In genomic region chr2:9690252-9690651, GRCh38 we compare ENCODE assay signal across 14 cellular contexts. TPM values are rescaled to one million over a fixed set of nuclear protein-coding genes. Genes with fewer than 3 reads are reported as not detected.
A peak's percentile ranks its signal among the peaks of the same experiment; 100 is the strongest.
DNase-seq lines count a peak whose midpoint lies in the region; ATAC-seq and TF ChIP-seq lines count a peak whose summit lies in the region.
"Had no signal": no experiment of that assay in that cellular context is flagged by ENCODE, and none has a peak within 500 bp of the region (broad histone marks: within the 10 kb centered on the region; RNA-seq: fewer than 3 reads in every experiment).

No MANE protein-coding gene starts in this region.

- TF ChIP-seq CTCF in thyroid gland (IDR thresholded peaks at IDR 0.05) = no peak

- H3K4me3 ChIP-seq in thyroid gland (replicated peaks in 1 of 3) = no peak overlapping the region
- H3K4me3 ChIP-seq: suprapubic skin had no signal

- no peak for TF ChIP-seq POLR2A in thyroid gland (IDR thresholded peaks at IDR 0.05)

- no peaks in the 10 kb centered on the region for H3K4me1 ChIP-seq in thyroid gland

- no peaks in the 10 kb centered on the region for H3K27me3 ChIP-seq in thyroid gland
- H3K27me3 ChIP-seq: suprapubic skin had no signal

- CTCF ChIA-PET in activated CD4-positive, alpha-beta memory T cell treated with anti-CD3 and anti-CD28 coated beads, Interleukin-2, amount 10 ng/mL, durations not matched to agents 7 days and 5 days (lab: Charles Lee) = interaction anchor here (1.5 kb wide), 1 partner anchor 9 kb away, joined by 4 read pairs; no protein-coding TSS in a partner anchor
- CTCF ChIA-PET in activated CD4-positive, alpha-beta memory T cell treated with anti-CD3 and anti-CD28 coated beads for 36 hours (lab: Charles Lee) = interaction anchor here (0.6 kb wide), 1 partner anchor 178 kb away, joined by 3 read pairs; no protein-coding TSS in a partner anchor

- peaks cover 3% of the 10 kb centered on the region for H3K27me3 Mint-ChIP-seq in activated CD4-positive, alpha-beta memory T cell treated with anti-CD3 and anti-CD28 coated beads, Interleukin-2, amount 10 ng/mL, durations not matched to agents 7 days and 5 days
- no peaks in the 10 kb centered on the region for H3K27me3 Mint-ChIP-seq in activated CD4-positive, alpha-beta memory T cell treated with anti-CD3 and anti-CD28 coated beads for 36 hours
- H3K27me3 Mint-ChIP-seq: activated naive CD8-positive, alpha-beta T cell had no signal

- 70% methylated on average over 7 of the region's 7 CpGs for WGBS in thyroid gland, 2 donors

- intact Hi-C loops in activated CD4-positive, alpha-beta memory T cell treated with anti-CD3 and anti-CD28 coated beads for 36 hours (cut with micrococcal nuclease) = no loop called here
- intact Hi-C loops in left ventricle myocardium superior (cut with micrococcal nuclease) = no loop called here
- intact Hi-C loops in thyroid gland (cut with DNase I) = no loop called here

- H3K4me3 Mint-ChIP-seq in activated CD4-positive, alpha-beta memory T cell treated with anti-CD3 and anti-CD28 coated beads, Interleukin-2, amount 10 ng/mL, durations not matched to agents 7 days and 5 days = no peak overlapping the region
- no peak overlapping the region for H3K4me3 Mint-ChIP-seq in activated CD4-positive, alpha-beta memory T cell treated with anti-CD3 and anti-CD28 coated beads for 36 hours
- H3K4me3 Mint-ChIP-seq: activated naive CD8-positive, alpha-beta T cell had no signal

- DNase-seq in activated CD4-positive, alpha-beta memory T cell treated with anti-CD3 and anti-CD28 coated beads, Interleukin-2, amount 10 ng/mL, durations not matched to agents 7 days and 5 days = no peak
- DNase-seq in activated CD4-positive, alpha-beta memory T cell treated with anti-CD3 and anti-CD28 coated beads for 36 hours = no peak
- DNase-seq in amniotic stem cell (lab: John Stamatoyannopoulos, UW) (peak; percentile 43), left ventricle myocardium superior (peak; percentile 63), thyroid gland (peak; percentile 7 to 20), SKM-1 treated with dmso at 0.1 percent for 144 hours (lab: John Stamatoyannopoulos, UW; ENCODE audit: unreplicated experiment) (no peak)
- no peak for DNase-seq in stimulated activated naive CD8-positive, alpha-beta T cell treated with anti-CD3 and anti-CD28 coated beads, Interleukin-15, Interleukin-2, amounts not matched to agents 100 U/mL and 50 U/mL, for 24 hours
- DNase-seq: cortex of kidney, DMS79, NCI-H1092, NCI-H526 treated with DMSO at 0.1 percent for 48 hours had no signal

- H3K9me3 ChIP-seq in thyroid gland = no peaks in the 10 kb centered on the region
- H3K9me3 ChIP-seq: suprapubic skin had no signal

- no peak overlapping the region for H3K27ac ChIP-seq in thyroid gland
- H3K27ac ChIP-seq: suprapubic skin had no signal

- peaks cover 31% of the 10 kb centered on the region for H3K4me1 Mint-ChIP-seq in activated CD4-positive, alpha-beta memory T cell treated with anti-CD3 and anti-CD28 coated beads, Interleukin-2, amount 10 ng/mL, durations not matched to agents 7 days and 5 days
- peaks cover 29% of the 10 kb centered on the region for H3K4me1 Mint-ChIP-seq in activated CD4-positive, alpha-beta memory T cell treated with anti-CD3 and anti-CD28 coated beads for 36 hours (ENCODE audit: low read depth)

- no peaks in the 10 kb centered on the region for H3K36me3 Mint-ChIP-seq in activated CD4-positive, alpha-beta memory T cell treated with anti-CD3 and anti-CD28 coated beads, Interleukin-2, amount 10 ng/mL, durations not matched to agents 7 days and 5 days (ENCODE audit: low read depth)
- H3K36me3 Mint-ChIP-seq in activated CD4-positive, alpha-beta memory T cell treated with anti-CD3 and anti-CD28 coated beads for 36 hours = no peaks in the 10 kb centered on the region
- H3K36me3 Mint-ChIP-seq: activated naive CD8-positive, alpha-beta T cell had no signal

- no peaks in the 10 kb centered on the region for H3K36me3 ChIP-seq in thyroid gland
- H3K36me3 ChIP-seq: suprapubic skin had no signal

- peak; percentile 57 for ATAC-seq in left ventricle myocardium superior
- ATAC-seq in stimulated activated naive CD8-positive, alpha-beta T cell treated with anti-CD3 and anti-CD28 coated beads, Interleukin-15, Interleukin-2, amounts not matched to agents 100 U/mL and 50 U/mL, for 24 hours = no peak
- ATAC-seq in GM21526 (IDR thresholded peaks at IDR 0.05; ENCODE audit: low FRiP score, unreplicated experiment) = no peak

- peak overlapping the region; percentile 19 for H3K27ac Mint-ChIP-seq in activated CD4-positive, alpha-beta memory T cell treated with anti-CD3 and anti-CD28 coated beads, Interleukin-2, amount 10 ng/mL, durations not matched to agents 7 days and 5 days
- no peak overlapping the region for H3K27ac Mint-ChIP-seq in activated CD4-positive, alpha-beta memory T cell treated with anti-CD3 and anti-CD28 coated beads for 36 hours
- H3K27ac Mint-ChIP-seq: activated naive CD8-positive, alpha-beta T cell had no signal

- POLR2A ChIA-PET in activated CD4-positive, alpha-beta memory T cell treated with anti-CD3 and anti-CD28 coated beads, Interleukin-2, amount 10 ng/mL, durations not matched to agents 7 days and 5 days (lab: Charles Lee) = interaction anchor here (1.2 to 3.4 kb wide), 4 partner anchors 8 to 134 kb away, joined by 6 to 11 read pairs (median 10); partner anchors contain the start of genes ADAM17 and YWHAQ
- POLR2A ChIA-PET in activated CD4-positive, alpha-beta memory T cell treated with anti-CD3 and anti-CD28 coated beads for 36 hours (lab: Charles Lee) = interaction anchor here (1.0 to 1.1 kb wide), 2 partner anchors 35 to 62 kb away, joined by 3 read pairs; no protein-coding TSS in a partner anchor

- H3K9me3 Mint-ChIP-seq in activated CD4-positive, alpha-beta memory T cell treated with anti-CD3 and anti-CD28 coated beads, Interleukin-2, amount 10 ng/mL, durations not matched to agents 7 days and 5 days = no peaks in the 10 kb centered on the region
- no peaks in the 10 kb centered on the region for H3K9me3 Mint-ChIP-seq in activated CD4-positive, alpha-beta memory T cell treated with anti-CD3 and anti-CD28 coated beads for 36 hours

RNA-seq across cellular contexts. Expression of gene YWHAQ, which starts 59.5 kb away (rescaled TPM):
- total RNA-seq in activated CD4-positive, alpha-beta memory T cell treated with anti-CD3 and anti-CD28 coated beads, Interleukin-2, amount 10 ng/mL, durations not matched to agents 7 days and 5 days = 100 to 1,000 TPM; 335 to 351 TPM
- total RNA-seq in activated CD4-positive, alpha-beta memory T cell treated with anti-CD3 and anti-CD28 coated beads for 36 hours = 100 to 1,000 TPM; 495 to 541 TPM
- total RNA-seq in left ventricle myocardium superior (119 TPM), thyroid gland (100 to 1,000 TPM; 246 to 270 (median 265) TPM)

Comparison
In these comparisons a context has a peak if more than half of its experiments do, and no peak if none do; other contexts are left out.
1. DNase-seq: peak in amniotic stem cell (single experiment), left ventricle myocardium superior (single experiment) and thyroid gland (2 of 2); none in activated CD4-positive, alpha-beta memory T cell treated with anti-CD3 and anti-CD28 coated beads, Interleukin-2, amount 10 ng/mL, durations not matched to agents 7 days and 5 days (single experiment), activated CD4-positive, alpha-beta memory T cell treated with anti-CD3 and anti-CD28 coated beads for 36 hours (single experiment), SKM-1 treated with dmso at 0.1 percent for 144 hours (single experiment) and stimulated activated naive CD8-positive, alpha-beta T cell treated with anti-CD3 and anti-CD28 coated beads, Interleukin-15, Interleukin-2, amounts not matched to agents 100 U/mL and 50 U/mL, for 24 hours (single experiment).